In the genomic region with DNA sequence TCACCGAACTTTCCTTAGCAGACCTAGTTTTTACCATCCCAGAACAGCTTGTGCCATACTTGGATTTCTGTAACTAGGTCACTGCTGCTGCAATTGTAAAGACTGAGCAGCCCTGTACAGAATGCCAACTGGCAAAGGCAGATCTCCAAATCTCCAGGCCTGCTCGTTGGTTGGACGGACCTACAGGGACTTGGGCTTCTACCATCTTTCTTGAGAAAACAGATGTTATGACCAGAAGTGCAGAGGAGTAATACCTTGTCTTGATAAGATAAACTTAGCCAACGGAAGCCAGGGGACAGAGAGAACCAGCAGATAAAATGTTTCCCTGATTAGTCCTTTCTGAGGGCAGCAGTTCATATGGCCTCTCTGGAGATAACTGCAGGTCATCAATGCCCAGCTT, we compare ENCODE assay signal across 1 cellular context.
TF ChIP-seq lines count a peak whose summit lies in the region.

No MANE protein-coding gene starts in this region.

TF ChIP-seq in K562, 482 proteins besides CTCF, POLR2A, EP300 and RAD21 (continued from another document):
- TF ChIP-seq UBTF (IDR thresholded peaks at IDR 0.05; ENCODE audit: borderline replicate concordance in 1 of 2, low read depth in 2 of 2, low read length in 2 of 2): no peak
- TF ChIP-seq, protein P1, sequence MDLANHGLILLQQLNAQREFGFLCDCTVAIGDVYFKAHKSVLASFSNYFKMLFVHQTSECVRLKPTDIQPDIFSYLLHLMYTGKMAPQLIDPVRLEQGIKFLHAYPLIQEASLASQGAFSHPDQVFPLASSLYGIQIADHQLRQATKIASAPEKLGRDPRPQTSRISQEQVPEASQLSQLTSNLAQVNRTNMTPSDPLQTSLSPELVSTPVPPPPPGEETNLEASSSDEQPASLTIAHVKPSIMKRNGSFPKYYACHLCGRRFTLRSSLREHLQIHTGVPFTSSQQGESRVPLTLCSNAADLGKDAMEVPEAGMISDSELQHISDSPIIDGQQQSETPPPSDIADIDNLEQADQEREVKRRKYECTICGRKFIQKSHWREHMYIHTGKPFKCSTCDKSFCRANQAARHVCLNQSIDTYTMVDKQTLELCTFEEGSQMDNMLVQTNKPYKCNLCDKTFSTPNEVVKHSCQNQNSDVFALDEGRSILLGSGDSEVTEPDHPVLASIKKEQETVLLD (IDR thresholded peaks at IDR 0.05): no peak
- TF ChIP-seq ZNF12 (CRISPR knock-in tag; IDR thresholded peaks at IDR 0.05): no peak
- no peak for TF ChIP-seq REST (CRISPR knock-in tag; IDR thresholded peaks at IDR 0.05; ENCODE audit: low read depth)
- no peak for TF ChIP-seq ZNF408 (CRISPR knock-in tag; IDR thresholded peaks at IDR 0.05; ENCODE audit: low read depth)
- TF ChIP-seq NFIC (IDR thresholded peaks at IDR 0.05): peak; percentile 44
- TF ChIP-seq RBBP5 (IDR thresholded peaks at IDR 0.05; ENCODE audit: borderline replicate concordance, insufficient read depth, low read length, poor library complexity, severe bottlenecking): no peak
- no peak for TF ChIP-seq FOXA1 (IDR thresholded peaks at IDR 0.05; ENCODE audit: borderline replicate concordance)
- no peak for TF ChIP-seq ILF3 (IDR thresholded peaks at IDR 0.05; ENCODE audit: borderline replicate concordance)
- TF ChIP-seq HDAC8 (tag; IDR thresholded peaks at IDR 0.05): no peak
- TF ChIP-seq DPF2 (IDR thresholded peaks at IDR 0.05): peak; percentile 67
- TF ChIP-seq PCBP1 (IDR thresholded peaks at IDR 0.05; ENCODE audit: low read depth, low read length, poor library complexity, severe bottlenecking): no peak
- TF ChIP-seq MCM2 (IDR thresholded peaks at IDR 0.05; ENCODE audit: low read depth): no peak
- TF ChIP-seq ZNF121 (CRISPR knock-in tag; conservative IDR thresholded peaks at IDR 0.05): no peak
- TF ChIP-seq JUND (IDR thresholded peaks at IDR 0.05; ENCODE audit: borderline replicate concordance, low read depth, low read length): peak; percentile 40; the same call in 1 of the 2 replicates
- no peak; the same call in 2 of the 3 replicates for TF ChIP-seq JUND (tag; IDR thresholded peaks at IDR 0.05; ENCODE audit: borderline replicate concordance, low read depth, low read length)
- no peak for TF ChIP-seq ZSCAN29 (IDR thresholded peaks at IDR 0.05)
- no peak for TF ChIP-seq ZFP1 (CRISPR knock-in tag; IDR thresholded peaks at IDR 0.05)
- TF ChIP-seq HDAC3 (IDR thresholded peaks at IDR 0.05; ENCODE audit: borderline replicate concordance, partially characterized antibody): peak; percentile 48
- 0 out of 2 replicates have a peak, but pooled peaks have one; percentile 30 for TF ChIP-seq CTBP1 (IDR thresholded peaks at IDR 0.05; ENCODE audit: borderline replicate concordance)
- no peak for TF ChIP-seq MCM7 (IDR thresholded peaks at IDR 0.05)
- TF ChIP-seq, protein P2, sequence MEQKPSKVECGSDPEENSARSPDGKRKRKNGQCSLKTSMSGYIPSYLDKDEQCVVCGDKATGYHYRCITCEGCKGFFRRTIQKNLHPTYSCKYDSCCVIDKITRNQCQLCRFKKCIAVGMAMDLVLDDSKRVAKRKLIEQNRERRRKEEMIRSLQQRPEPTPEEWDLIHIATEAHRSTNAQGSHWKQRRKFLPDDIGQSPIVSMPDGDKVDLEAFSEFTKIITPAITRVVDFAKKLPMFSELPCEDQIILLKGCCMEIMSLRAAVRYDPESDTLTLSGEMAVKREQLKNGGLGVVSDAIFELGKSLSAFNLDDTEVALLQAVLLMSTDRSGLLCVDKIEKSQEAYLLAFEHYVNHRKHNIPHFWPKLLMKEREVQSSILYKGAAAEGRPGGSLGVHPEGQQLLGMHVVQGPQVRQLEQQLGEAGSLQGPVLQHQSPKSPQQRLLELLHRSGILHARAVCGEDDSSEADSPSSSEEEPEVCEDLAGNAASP (IDR thresholded peaks at IDR 0.05): no peak
- no peak for TF ChIP-seq SMARCA5 (IDR thresholded peaks at IDR 0.05)
- no peak for TF ChIP-seq ZNF184 (CRISPR knock-in tag; IDR thresholded peaks at IDR 0.05)
- no peak for TF ChIP-seq CTCFL (IDR thresholded peaks at IDR 0.05; ENCODE audit: borderline replicate concordance, insufficient read depth, low read depth, low read length, poor library complexity, severe bottlenecking)
- TF ChIP-seq MYBL2 (IDR thresholded peaks at IDR 0.05; ENCODE audit: low read depth): no peak
- no peak for TF ChIP-seq MYBL2 (CRISPR knock-in tag; IDR thresholded peaks at IDR 0.05; ENCODE audit: borderline replicate concordance)
- TF ChIP-seq ZNF282 (CRISPR knock-in tag; IDR thresholded peaks at IDR 0.05): no peak
- TF ChIP-seq PHB (CRISPR knock-in tag; IDR thresholded peaks at IDR 0.05): no peak
- TF ChIP-seq KDM4B (IDR thresholded peaks at IDR 0.05; ENCODE audit: borderline replicate concordance in 2 of 2, low read depth in 1 of 2): no peak
- TF ChIP-seq, protein P3, sequence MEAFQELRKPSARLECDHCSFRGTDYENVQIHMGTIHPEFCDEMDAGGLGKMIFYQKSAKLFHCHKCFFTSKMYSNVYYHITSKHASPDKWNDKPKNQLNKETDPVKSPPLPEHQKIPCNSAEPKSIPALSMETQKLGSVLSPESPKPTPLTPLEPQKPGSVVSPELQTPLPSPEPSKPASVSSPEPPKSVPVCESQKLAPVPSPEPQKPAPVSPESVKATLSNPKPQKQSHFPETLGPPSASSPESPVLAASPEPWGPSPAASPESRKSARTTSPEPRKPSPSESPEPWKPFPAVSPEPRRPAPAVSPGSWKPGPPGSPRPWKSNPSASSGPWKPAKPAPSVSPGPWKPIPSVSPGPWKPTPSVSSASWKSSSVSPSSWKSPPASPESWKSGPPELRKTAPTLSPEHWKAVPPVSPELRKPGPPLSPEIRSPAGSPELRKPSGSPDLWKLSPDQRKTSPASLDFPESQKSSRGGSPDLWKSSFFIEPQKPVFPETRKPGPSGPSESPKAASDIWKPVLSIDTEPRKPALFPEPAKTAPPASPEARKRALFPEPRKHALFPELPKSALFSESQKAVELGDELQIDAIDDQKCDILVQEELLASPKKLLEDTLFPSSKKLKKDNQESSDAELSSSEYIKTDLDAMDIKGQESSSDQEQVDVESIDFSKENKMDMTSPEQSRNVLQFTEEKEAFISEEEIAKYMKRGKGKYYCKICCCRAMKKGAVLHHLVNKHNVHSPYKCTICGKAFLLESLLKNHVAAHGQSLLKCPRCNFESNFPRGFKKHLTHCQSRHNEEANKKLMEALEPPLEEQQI (IDR thresholded peaks at IDR 0.05): no peak
- no peak for TF ChIP-seq BRF1 (IDR thresholded peaks at IDR 0.05; ENCODE audit: borderline replicate concordance, extremely low read depth, insufficient read length)
- TF ChIP-seq, protein P4, sequence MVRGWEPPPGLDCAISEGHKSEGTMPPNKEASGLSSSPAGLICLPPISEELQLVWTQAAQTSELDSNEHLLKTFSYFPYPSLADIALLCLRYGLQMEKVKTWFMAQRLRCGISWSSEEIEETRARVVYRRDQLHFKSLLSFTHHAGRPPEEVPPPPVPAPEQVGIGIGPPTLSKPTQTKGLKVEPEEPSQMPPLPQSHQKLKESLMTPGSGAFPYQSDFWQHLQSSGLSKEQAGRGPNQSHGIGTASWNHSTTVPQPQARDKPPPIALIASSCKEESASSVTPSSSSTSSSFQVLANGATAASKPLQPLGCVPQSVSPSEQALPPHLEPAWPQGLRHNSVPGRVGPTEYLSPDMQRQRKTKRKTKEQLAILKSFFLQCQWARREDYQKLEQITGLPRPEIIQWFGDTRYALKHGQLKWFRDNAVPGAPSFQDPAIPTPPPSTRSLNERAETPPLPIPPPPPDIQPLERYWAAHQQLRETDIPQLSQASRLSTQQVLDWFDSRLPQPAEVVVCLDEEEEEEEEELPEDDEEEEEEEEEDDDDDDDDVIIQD (CRISPR knock-in tag; IDR thresholded peaks at IDR 0.05): no peak
- TF ChIP-seq ZNF175 (CRISPR knock-in tag; IDR thresholded peaks at IDR 0.05; ENCODE audit: low read depth): no peak
- peak in 1 of 2 experiments; percentile 73; a peak in 2 of 4 replicates for TF ChIP-seq TBL1XR1 (IDR thresholded peaks at IDR 0.05; ENCODE audit: low read length in 2 of 2)
- peak; percentile 77 to 86 for TF ChIP-seq TRIM24 (IDR thresholded peaks at IDR 0.05)
- TF ChIP-seq ZNF224 (CRISPR knock-in tag; IDR thresholded peaks at IDR 0.05): no peak
- no peak for TF ChIP-seq ZNF239 (CRISPR knock-in tag; IDR thresholded peaks at IDR 0.05)
- no peak for TF ChIP-seq ZBTB12 (CRISPR knock-in tag; IDR thresholded peaks at IDR 0.05)
- TF ChIP-seq PYGO2 (tag; IDR thresholded peaks at IDR 0.05): no peak
- no peak for TF ChIP-seq NR2C1 (IDR thresholded peaks at IDR 0.05)
- no peak for TF ChIP-seq NR2C1 (tag; IDR thresholded peaks at IDR 0.05)
- TF ChIP-seq BRCA1 (IDR thresholded peaks at IDR 0.05): no peak
- no peak for TF ChIP-seq BRCA1 (CRISPR knock-in tag; IDR thresholded peaks at IDR 0.05)
